18 cellular contexts compared by ENCODE assay signal in the genomic region with DNA sequence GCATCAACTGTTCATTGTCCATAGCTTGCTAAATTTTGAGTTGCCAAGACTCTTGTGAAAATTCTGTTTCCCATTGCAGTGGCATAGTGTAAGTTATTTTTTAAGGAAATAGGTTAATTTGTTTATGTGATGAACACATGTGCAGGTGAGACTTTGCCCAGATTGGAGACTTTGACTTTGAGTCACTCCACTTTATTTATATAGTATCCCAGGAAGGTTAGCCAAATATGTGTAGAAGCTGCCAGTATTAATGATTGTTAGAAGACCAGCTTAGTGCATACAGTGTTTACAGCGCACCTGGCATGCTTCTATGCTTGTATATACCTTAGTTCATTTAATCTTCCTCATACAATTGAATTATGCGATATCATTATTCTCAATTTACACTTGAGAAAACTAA.
"Had no signal": no experiment of that assay in that cellular context is flagged by ENCODE, and none has a peak within 500 bp of the region (broad histone marks: within the 10 kb centered on the region; RNA-seq: fewer than 3 reads in every experiment).

No MANE protein-coding gene starts in this region.

- H3K4me1 ChIP-seq: right atrium auricular region, spleen had no signal

- H3K4me3 ChIP-seq: right atrium auricular region, spleen, thoracic aorta had no signal

- H3K9me3 ChIP-seq: neutrophil, thoracic aorta had no signal

- H3K27ac Mint-ChIP-seq: activated CD4-positive, alpha-beta T cell treated with anti-CD3 and anti-CD28 coated beads, Interleukin-2, amount 10 ng/mL, durations not matched to agents 7 days and 5 days; activated naive CD8-positive, alpha-beta T cell treated with anti-CD3 and anti-CD28 coated beads for 36 hours; activated T-helper 1 cell treated with anti-CD3 and anti-CD28 coated beads, Interleukin-12 subunit alpha, Interleukin-12 subunit beta, Interleukin-2, Interleukin-4 antibody, amounts not matched to agents 30 ng/mL and 10 ng/mL and 1 ng/mL, durations not matched to agents 14 hours and 24 hours and 36 hours had no signal

- H3K9me3 Mint-ChIP-seq: activated T-helper 1 cell treated with anti-CD3 and anti-CD28 coated beads, Interleukin-12 subunit alpha, Interleukin-12 subunit beta, Interleukin-2, Interleukin-4 antibody, amounts not matched to agents 30 ng/mL and 10 ng/mL and 1 ng/mL, durations not matched to agents 14 hours and 24 hours and 36 hours had no signal

- ATAC-seq: foreskin keratinocyte; naive thymus-derived CD8-positive, alpha-beta T cell had no signal

- H3K27ac ChIP-seq: brain microvascular endothelial cell, neutrophil, right atrium auricular region, spleen, thoracic aorta had no signal

- H3K4me3 Mint-ChIP-seq: activated CD4-positive, alpha-beta T cell treated with anti-CD3 and anti-CD28 coated beads, Interleukin-2, amount 10 ng/mL, durations not matched to agents 7 days and 5 days; activated naive CD8-positive, alpha-beta T cell treated with anti-CD3 and anti-CD28 coated beads for 36 hours; activated T-helper 1 cell treated with anti-CD3 and anti-CD28 coated beads, Interleukin-12 subunit alpha, Interleukin-12 subunit beta, Interleukin-2, Interleukin-4 antibody, amounts not matched to agents 30 ng/mL and 10 ng/mL and 1 ng/mL, durations not matched to agents 14 hours and 24 hours and 36 hours; naive thymus-derived CD8-positive, alpha-beta T cell; stimulated activated naive CD8-positive, alpha-beta T cell treated with anti-CD3 and anti-CD28 coated beads, Interleukin-15, amount 100 ng/mL, for 72 hours had no signal

- H3K27me3 Mint-ChIP-seq: activated CD4-positive, alpha-beta T cell treated with anti-CD3 and anti-CD28 coated beads, Interleukin-2, amount 10 ng/mL, durations not matched to agents 7 days and 5 days; activated naive CD8-positive, alpha-beta T cell treated with anti-CD3 and anti-CD28 coated beads for 36 hours; naive thymus-derived CD8-positive, alpha-beta T cell; stimulated activated naive CD8-positive, alpha-beta T cell treated with anti-CD3 and anti-CD28 coated beads, Interleukin-15, amount 100 ng/mL, for 72 hours had no signal

- H3K27me3 ChIP-seq: brain microvascular endothelial cell, foreskin keratinocyte, neutrophil, right atrium auricular region, spleen had no signal

- DNase-seq: activated CD4-positive, alpha-beta T cell treated with anti-CD3 and anti-CD28 coated beads, Interleukin-2, amount 10 ng/mL, durations not matched to agents 7 days and 5 days; activated CD8-positive, alpha-beta memory T cell treated with anti-CD3 and anti-CD28 coated beads for 24 hours; activated naive CD8-positive, alpha-beta T cell treated with anti-CD3 and anti-CD28 coated beads for 36 hours; amygdala; brain microvascular endothelial cell; cerebellar nuclear complex; effector memory CD4-positive, alpha-beta T cell; foreskin keratinocyte; glutamatergic neuron; kidney glomerular epithelial cell; naive thymus-derived CD8-positive, alpha-beta T cell; spleen; stimulated activated naive CD8-positive, alpha-beta T cell treated with anti-CD3 and anti-CD28 coated beads, Interleukin-15, amount 100 ng/mL, for 72 hours; T-helper 9 cell had no signal
